8 cellular contexts compared by ENCODE assay signal in the genomic region with DNA sequence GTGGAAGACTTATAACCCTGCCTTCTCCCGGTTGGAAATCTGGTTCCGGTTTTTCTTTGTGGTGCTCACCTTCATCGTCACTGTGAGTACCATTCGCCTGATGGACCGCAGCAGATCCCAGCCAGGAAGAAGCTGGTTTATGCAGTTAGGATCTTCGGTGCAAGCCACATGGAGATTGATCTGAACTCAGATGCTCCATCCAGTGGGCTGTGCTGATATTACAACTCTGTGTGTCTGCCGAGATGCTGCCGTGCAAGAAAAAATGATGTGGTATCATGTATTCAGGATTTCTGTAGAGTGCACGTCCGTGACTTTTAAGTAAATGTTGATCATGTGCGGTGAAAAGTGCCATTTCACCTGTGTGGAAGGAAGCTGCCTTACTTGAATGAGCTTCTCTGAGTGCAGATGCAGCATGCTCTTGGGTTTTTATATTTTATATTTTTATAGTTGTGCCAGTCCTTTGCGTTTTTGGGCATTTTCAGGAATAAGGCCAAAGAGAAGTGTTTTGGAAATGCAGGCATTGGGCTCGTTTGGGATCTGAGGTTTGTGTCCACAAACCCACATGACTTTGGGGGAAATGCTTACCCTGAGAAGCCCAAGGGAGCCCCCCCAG. TPM values are rescaled to one million over a fixed set of nuclear protein-coding genes. Genes with fewer than 3 reads are reported as not detected.
DNase-seq lines count a peak whose midpoint lies in the region; ATAC-seq, FAIRE-seq and TF ChIP-seq lines count a peak whose summit lies in the region.

No MANE protein-coding gene starts in this region.

- H3K9me3 ChIP-seq in liver (ENCODE audit: control insufficient read depth in 4 of 4, low read length in 3 of 4): no peaks in the 10 kb centered on the region

- 54% methylated on average over 13 of the region's 13 CpGs for WGBS in liver

- no peaks in the 10 kb centered on the region for H3K27me3 ChIP-seq in liver (ENCODE audit: control insufficient read depth in 4 of 4, insufficient read depth in 4 of 4, low read length in 3 of 4)

- H3K9ac ChIP-seq in liver (ENCODE audit: low read depth in 1 of 2, low read length in 2 of 2): no peak overlapping the region

- ATAC-seq in GM18498 (IDR thresholded peaks at IDR 0.05; ENCODE audit: unreplicated experiment): no peak

- TF ChIP-seq RAD21 in liver (IDR thresholded peaks at IDR 0.05): peak; percentile 74 to 88

- peaks cover 8 to 32% (median 18%) of the 10 kb centered on the region in 4 donors for H3K36me3 ChIP-seq in liver (ENCODE audit: control insufficient read depth in 4 of 4, insufficient read depth in 3 of 4, low read depth in 1 of 4, low read length in 3 of 4)

- peak; percentile 95 for FAIRE-seq in GM19239 (lab: Jason Lieb, UNC)

- peak; percentile 72 for TF ChIP-seq CTCF in liver (IDR thresholded peaks at IDR 0.05; ENCODE audit: low read depth, low read length, missing input control)

- peaks cover 0 to 2% (median 0%) of the 10 kb centered on the region in 4 donors for H3K4me1 ChIP-seq in liver (ENCODE audit: control insufficient read depth in 4 of 4, insufficient read depth in 4 of 4, low read length in 3 of 4)

- H3K4me3 ChIP-seq in liver (ENCODE audit: low read depth in 1 of 3, low read length in 3 of 3): no peak overlapping the region

- peak; percentile 84 for DNase-seq in AG08396 (ENCODE audit: low spot score)
- DNase-seq in GM19239 (ENCODE audit: insufficient read length, low spot score): peak; percentile 39
- DNase-seq in NCI-H446 (lab: John Stamatoyannopoulos, UW): peak; percentile 39 to 72
- peak; percentile 41 to 57 for DNase-seq in activated CD4-positive, alpha-beta T cell treated with anti-CD3 and anti-CD28 coated beads for 4 hours
- peak; percentile 68 for DNase-seq in dedifferentiated amniotic fluid mesenchymal stem cell (ENCODE audit: extremely low spot score)
- DNase-seq in stimulated activated CD4-positive, alpha-beta T cell treated with anti-CD3 and anti-CD28 coated beads, TNF-alpha, amount 100 ng/mL, for 24 hours (ENCODE audit: low read depth in 3 of 3): peak; percentile 11 to 39 (median 22)

- H3K27ac ChIP-seq in liver (ENCODE audit: low read depth in 1 of 2, low read length in 2 of 2): no peak overlapping the region

TF ChIP-seq in liver, 16 proteins besides CTCF, POLR2A, EP300 and RAD21:
- TF ChIP-seq, protein P1, sequence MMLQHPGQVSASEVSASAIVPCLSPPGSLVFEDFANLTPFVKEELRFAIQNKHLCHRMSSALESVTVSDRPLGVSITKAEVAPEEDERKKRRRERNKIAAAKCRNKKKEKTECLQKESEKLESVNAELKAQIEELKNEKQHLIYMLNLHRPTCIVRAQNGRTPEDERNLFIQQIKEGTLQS (IDR thresholded peaks at IDR 0.05): no peak
- TF ChIP-seq FOXA2 (IDR thresholded peaks at IDR 0.05) (no peak), NR2F2 (IDR thresholded peaks at IDR 0.05) (no peak), JUND (IDR thresholded peaks at IDR 0.05) (no peak), YY1 (IDR thresholded peaks at IDR 0.05) (no peak), HNF4A (conservative IDR thresholded peaks at IDR 0.05) (no peak), FOXA1 (IDR thresholded peaks at IDR 0.05) (no peak), RXRA (IDR thresholded peaks at IDR 0.05) (no peak), SP1 (IDR thresholded peaks at IDR 0.05) (no peak), EGR1 (IDR thresholded peaks at IDR 0.05; ENCODE audit: low read depth in 2 of 2) (no peak)
- TF ChIP-seq, protein P2, sequence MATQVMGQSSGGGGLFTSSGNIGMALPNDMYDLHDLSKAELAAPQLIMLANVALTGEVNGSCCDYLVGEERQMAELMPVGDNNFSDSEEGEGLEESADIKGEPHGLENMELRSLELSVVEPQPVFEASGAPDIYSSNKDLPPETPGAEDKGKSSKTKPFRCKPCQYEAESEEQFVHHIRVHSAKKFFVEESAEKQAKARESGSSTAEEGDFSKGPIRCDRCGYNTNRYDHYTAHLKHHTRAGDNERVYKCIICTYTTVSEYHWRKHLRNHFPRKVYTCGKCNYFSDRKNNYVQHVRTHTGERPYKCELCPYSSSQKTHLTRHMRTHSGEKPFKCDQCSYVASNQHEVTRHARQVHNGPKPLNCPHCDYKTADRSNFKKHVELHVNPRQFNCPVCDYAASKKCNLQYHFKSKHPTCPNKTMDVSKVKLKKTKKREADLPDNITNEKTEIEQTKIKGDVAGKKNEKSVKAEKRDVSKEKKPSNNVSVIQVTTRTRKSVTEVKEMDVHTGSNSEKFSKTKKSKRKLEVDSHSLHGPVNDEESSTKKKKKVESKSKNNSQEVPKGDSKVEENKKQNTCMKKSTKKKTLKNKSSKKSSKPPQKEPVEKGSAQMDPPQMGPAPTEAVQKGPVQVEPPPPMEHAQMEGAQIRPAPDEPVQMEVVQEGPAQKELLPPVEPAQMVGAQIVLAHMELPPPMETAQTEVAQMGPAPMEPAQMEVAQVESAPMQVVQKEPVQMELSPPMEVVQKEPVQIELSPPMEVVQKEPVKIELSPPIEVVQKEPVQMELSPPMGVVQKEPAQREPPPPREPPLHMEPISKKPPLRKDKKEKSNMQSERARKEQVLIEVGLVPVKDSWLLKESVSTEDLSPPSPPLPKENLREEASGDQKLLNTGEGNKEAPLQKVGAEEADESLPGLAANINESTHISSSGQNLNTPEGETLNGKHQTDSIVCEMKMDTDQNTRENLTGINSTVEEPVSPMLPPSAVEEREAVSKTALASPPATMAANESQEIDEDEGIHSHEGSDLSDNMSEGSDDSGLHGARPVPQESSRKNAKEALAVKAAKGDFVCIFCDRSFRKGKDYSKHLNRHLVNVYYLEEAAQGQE (IDR thresholded peaks at IDR 0.05): no peak

RNA-seq across cellular contexts. Expression of a gene that starts 39.2 kb away (rescaled TPM):
- 10 to 100 TPM; 17.7 to 21.9 TPM for total RNA-seq in liver
- polyA plus RNA-seq in liver: 10 to 100 TPM; 54.8 to 86.9 TPM

RNA-seq across cellular contexts. Expression of a gene that starts 44.5 kb away (rescaled TPM):
- 1 to 10 TPM in 1 of 2 donors, under 1 TPM in 1; 0.28 to 1.7 TPM for total RNA-seq in liver
- under 1 TPM; 0.40 to 0.62 TPM for polyA plus RNA-seq in liver

RNA-seq across cellular contexts. Expression of a gene that starts 45.5 kb away (rescaled TPM):
- 10 to 100 TPM; 15.5 to 15.6 TPM for total RNA-seq in liver
- 1 to 10 TPM; 6.4 to 9.7 TPM for polyA plus RNA-seq in liver

Comparison
In these comparisons a context has a peak if more than half of its experiments do, and no peak if none do; other contexts are left out.
1. DNase-seq: peak in every context shown above with its lines; median percentile 84 in AG08396; 68 in dedifferentiated amniotic fluid mesenchymal stem cell; 56 in NCI-H446; 49 in activated CD4-positive, alpha-beta T cell treated with anti-CD3 and anti-CD28 coated beads for 4 hours; 39 in GM19239; 22 in stimulated activated CD4-positive, alpha-beta T cell treated with anti-CD3 and anti-CD28 coated beads, TNF-alpha, amount 100 ng/mL, for 24 hours.